In genomic region chr13:30448441-30448840, GRCh38 we compare ENCODE assay signal across 21 cellular contexts. TPM values are rescaled to one million over a fixed set of nuclear protein-coding genes. Genes with fewer than 3 reads are reported as not detected.
DNase-seq lines count a peak whose midpoint lies in the region; ATAC-seq and TF ChIP-seq lines count a peak whose summit lies in the region.
"Had no signal": no experiment of that assay in that cellular context is flagged by ENCODE, and none has a peak within 500 bp of the region (broad histone marks: within the 10 kb centered on the region; RNA-seq: fewer than 3 reads in every experiment).

No MANE protein-coding gene starts in this region.

- no peak overlapping the region for H2AFZ ChIP-seq in Karpas-422 (ENCODE audit: low read length)
- H2AFZ ChIP-seq in neuronal stem cell (ENCODE audit: low read length), result no peak overlapping the region

- H3K4me3 Mint-ChIP-seq in activated B cell treated with CpG ODN at 0.5 μM for 24 hours (no peak overlapping the region), type B pancreatic cell (no peak overlapping the region)
- H3K4me3 Mint-ChIP-seq: CD8-positive, alpha-beta T cell; HFFc6 had no signal

- no peaks in the 10 kb centered on the region for H3K9me3 Mint-ChIP-seq in activated B cell treated with CpG ODN at 0.5 μM for 24 hours
- H3K9me3 Mint-ChIP-seq in type B pancreatic cell, result no peaks in the 10 kb centered on the region
- H3K9me3 Mint-ChIP-seq: CD8-positive, alpha-beta T cell; HFFc6 had no signal

- H4K20me1 ChIP-seq in BLaER1 treated with 17β-estradiol and CSF1 and Interleukin-3, amounts not matched to agents 10 nM and 100 nM, result no peaks in the 10 kb centered on the region
- H4K20me1 ChIP-seq in Karpas-422 (ENCODE audit: insufficient read depth, low read depth, low read length), result no peaks in the 10 kb centered on the region

- intact Hi-C loops in activated B cell treated with CpG ODN at 0.5 μM for 24 hours (cut with micrococcal nuclease), result no loop called here

- no peaks in the 10 kb centered on the region for H3K27me3 ChIP-seq in BLaER1 treated with 17β-estradiol and CSF1 and Interleukin-3, amounts not matched to agents 10 nM and 100 nM
- no peaks in the 10 kb centered on the region for H3K27me3 ChIP-seq in Karpas-422 (ENCODE audit: low read length)
- H3K27me3 ChIP-seq in neuronal stem cell (ENCODE audit: control insufficient read depth in 3 of 3, insufficient read depth in 3 of 3, low read depth in 1 of 3, low read length in 3 of 3), result no peaks in the 10 kb centered on the region

- DNase-seq in Karpas-422 (peak; percentile 47), activated B cell treated with CpG ODN at 0.5 μM for 24 hours (no peak), neuronal stem cell (ENCODE audit: low spot score) (no peak), activated T-cell treated with anti-CD3 and anti-CD28 coated beads for 4 hours (no peak), GM13976 (ENCODE audit: low spot score) (no peak), type B pancreatic cell (ENCODE audit: extremely low spot score, unreplicated experiment) (no peak)
- DNase-seq: ACHN; CD8-positive, alpha-beta T cell; COR-L47; DMS 273 treated with DMSO at 0.1 percent for 48 hours; DMS53; DND-41; GOT3; H7; HFFc6 had no signal

- peaks cover 32% of the 10 kb centered on the region for H3K79me2 ChIP-seq in Karpas-422 (ENCODE audit: low read length)

- peaks cover 30 to 59% (median 55%) of the 10 kb centered on the region in 10 experiments for H3K4me1 ChIP-seq in BLaER1 treated with 17β-estradiol and CSF1 and Interleukin-3, amounts not matched to agents 10 nM and 100 nM
- H3K4me1 ChIP-seq in Karpas-422 (ENCODE audit: low read length), result peaks cover 64% of the 10 kb centered on the region
- H3K4me1 ChIP-seq in neuronal stem cell (ENCODE audit: control insufficient read depth in 2 of 2, insufficient read depth in 1 of 2, low read depth in 1 of 2, low read length in 2 of 2), result peaks cover 3 to 7% of the 10 kb centered on the region in 2 donors

- WGBS in neuronal stem cell (ENCODE audit: extremely low coverage in 2 of 2, insufficient read length in 2 of 2, insufficient replicate concordance in 1 of 2), 2 donors, result no CpG with 5 or more reads among the region's 4 CpGs

- H3K9me2 ChIP-seq in Karpas-422 (replicated peaks; ENCODE audit: insufficient read depth, low read length), result no peaks in the 10 kb centered on the region

- no peaks in the 10 kb centered on the region for H3K27me3 Mint-ChIP-seq in activated B cell treated with CpG ODN at 0.5 μM for 24 hours
- peaks cover 10% of the 10 kb centered on the region for H3K27me3 Mint-ChIP-seq in type B pancreatic cell

- H3K27ac Mint-ChIP-seq in activated B cell treated with CpG ODN at 0.5 μM for 24 hours (peak overlapping the region; percentile 68), type B pancreatic cell (no peak overlapping the region)
- H3K27ac Mint-ChIP-seq: CD8-positive, alpha-beta T cell; HFFc6 had no signal

- no peak for ATAC-seq in activated B cell treated with CpG ODN at 0.5 μM for 24 hours (ENCODE audit: low read depth)
- ATAC-seq in GM19351 (IDR thresholded peaks at IDR 0.05; ENCODE audit: unreplicated experiment), result no peak
- ATAC-seq: CD8-positive, alpha-beta T cell; HCT116 had no signal

- H2BK12ac ChIP-seq in neuronal stem cell (ENCODE audit: low read length), result no peak overlapping the region

- POLR2A ChIA-PET in activated B cell treated with CpG ODN at 0.5 μM for 24 hours (lab: Charles Lee), result interaction anchor here (0.5 to 1.6 kb wide), 10 partner anchors 9 to 77 kb away, joined by 3 to 7 read pairs (median 4); partner anchors contain the start of gene UBE2L5

- H4K91ac ChIP-seq in neuronal stem cell (ENCODE audit: low read depth, low read length, poor library complexity), result no peak overlapping the region

- peak overlapping the region in 8 of 11 experiments; percentile 83 to 95 (median 92); a peak in 15 of 22 replicates for H3K4me2 ChIP-seq in BLaER1 treated with 17β-estradiol and CSF1 and Interleukin-3, amounts not matched to agents 10 nM and 100 nM
- H3K4me2 ChIP-seq in Karpas-422 (ENCODE audit: low read depth, low read length, poor library complexity, severe bottlenecking) (peak overlapping the region; percentile 29), neuronal stem cell (ENCODE audit: insufficient read depth, low read length, poor library complexity, severe bottlenecking) (no peak overlapping the region)
- H3K4me2 ChIP-seq: KMS-11 had no signal

- H2BK120ac ChIP-seq in neuronal stem cell (ENCODE audit: low read depth, low read length), result no peak overlapping the region

- no peak overlapping the region for H4K8ac ChIP-seq in neuronal stem cell (ENCODE audit: low read depth, low read length)

- no peak overlapping the region for H3K4me3 ChIP-seq in BLaER1 treated with 17β-estradiol and CSF1 and Interleukin-3, amounts not matched to agents 10 nM and 100 nM
- H3K4me3 ChIP-seq in Karpas-422 (ENCODE audit: low read length), result no peak overlapping the region
- no peak overlapping the region for H3K4me3 ChIP-seq in neuronal stem cell (ENCODE audit: low read length in 2 of 2)

- 0 out of 22 replicates have a peak, but pooled peaks cover 0 to 3% (median 0%) of the 10 kb centered on the region in 11 experiments for H3K9me3 ChIP-seq in BLaER1 treated with 17β-estradiol and CSF1 and Interleukin-3, amounts not matched to agents 10 nM and 100 nM (replicated peaks in 1 of 11)
- no peaks in the 10 kb centered on the region for H3K9me3 ChIP-seq in Karpas-422 (ENCODE audit: low read length)
- no peaks in the 10 kb centered on the region for H3K9me3 ChIP-seq in neuronal stem cell (replicated peaks in 1 of 2; ENCODE audit: control insufficient read depth in 2 of 2, insufficient read depth in 1 of 2, low read depth in 1 of 2, low read length in 2 of 2)

- in situ Hi-C loops in GM13976 (cut with MboI; ENCODE audit: low sequenced_read_pairs, unreplicated experiment), result no loop called here

- no peak overlapping the region for H2BK5ac ChIP-seq in neuronal stem cell (ENCODE audit: low read length)

- CTCF ChIA-PET in activated B cell treated with CpG ODN at 0.5 μM for 24 hours (lab: Charles Lee), result interaction anchor here (0.8 to 1.0 kb wide), 3 partner anchors 8 to 42 kb away, joined by 3 read pairs; no protein-coding TSS in a partner anchor

- H3K9ac ChIP-seq in BLaER1 treated with 17β-estradiol and CSF1 and Interleukin-3, amounts not matched to agents 10 nM and 100 nM, result no peak overlapping the region
- H3K9ac ChIP-seq in Karpas-422 (ENCODE audit: low read length), result no peak overlapping the region
- no peak overlapping the region for H3K9ac ChIP-seq in neuronal stem cell (ENCODE audit: low read depth, low read length, poor library complexity)
- H3K9ac ChIP-seq: KMS-11 had no signal

- H2BK15ac ChIP-seq in neuronal stem cell (ENCODE audit: low read length), result no peak overlapping the region

- peaks cover 2% of the 10 kb centered on the region for H3K36me3 Mint-ChIP-seq in activated B cell treated with CpG ODN at 0.5 μM for 24 hours (ENCODE audit: low read depth)
- no peaks in the 10 kb centered on the region for H3K36me3 Mint-ChIP-seq in type B pancreatic cell
- H3K36me3 Mint-ChIP-seq: CD8-positive, alpha-beta T cell had no signal

- TF ChIP-seq CTCF in activated B cell treated with CpG ODN at 0.5 μM for 24 hours (IDR thresholded peaks at IDR 0.05) (no peak), GM13976 (IDR thresholded peaks at IDR 0.05; ENCODE audit: borderline replicate concordance, control extremely low read depth, extremely low read depth, insufficient read depth, missing control alignments) (no peak), type B pancreatic cell (conservative IDR thresholded peaks at IDR 0.05) (no peak)

- peak overlapping the region; percentile 55 for H3K23ac ChIP-seq in neuronal stem cell (ENCODE audit: low read depth, low read length, poor library complexity)

- H3K14ac ChIP-seq in neuronal stem cell (ENCODE audit: low read length), result no peak overlapping the region

- H3K4me1 Mint-ChIP-seq in activated B cell treated with CpG ODN at 0.5 μM for 24 hours (peaks cover 49% of the 10 kb centered on the region), type B pancreatic cell (ENCODE audit: unreplicated experiment) (peaks cover 10% of the 10 kb centered on the region)

- H3K36me3 ChIP-seq in BLaER1 treated with 17β-estradiol and CSF1 and Interleukin-3, amounts not matched to agents 10 nM and 100 nM, result peaks cover 0 to 18% (median 10%) of the 10 kb centered on the region in 11 experiments; a peak in 10 of 22 replicates
- H3K36me3 ChIP-seq in Karpas-422 (ENCODE audit: insufficient read depth, low read length), result peaks cover 24% of the 10 kb centered on the region
- no peaks in the 10 kb centered on the region for H3K36me3 ChIP-seq in neuronal stem cell (replicated peaks in 1 of 2; ENCODE audit: control insufficient read depth in 2 of 2, insufficient read depth in 2 of 2, low read length in 2 of 2)

- H3K79me1 ChIP-seq in neuronal stem cell (ENCODE audit: low read depth, low read length), result no peaks in the 10 kb centered on the region

- no peak overlapping the region for H3K27ac ChIP-seq in BLaER1 treated with 17β-estradiol and CSF1 and Interleukin-3, amounts not matched to agents 10 nM and 100 nM
- H3K27ac ChIP-seq in Karpas-422 (ENCODE audit: low read length) (peak overlapping the region; percentile 98), neuronal stem cell (replicated peaks; ENCODE audit: low read length) (no peak overlapping the region)
- H3K27ac ChIP-seq: HL-60, KMS-11 had no signal

- no peak overlapping the region for H3K4ac ChIP-seq in neuronal stem cell (ENCODE audit: low read length)

- H2AK5ac ChIP-seq in neuronal stem cell (ENCODE audit: low read depth, low read length), result no peak overlapping the region

- no peak overlapping the region for H3K18ac ChIP-seq in neuronal stem cell (ENCODE audit: low read length)

RNA-seq across cellular contexts. Expression of gene HMGB1, which starts 17.3 kb away (rescaled TPM):
- 660 and 748 TPM in 2 replicates for total RNA-seq in Karpas-422 (2014; rRNA removed; shearing (Covaris generic); ENCODE audit: low replicate concordance)
- total RNA-seq in activated B cell treated with CpG ODN at 0.5 μM for 24 hours (338 and 354 TPM in 2 replicates), type B pancreatic cell (ENCODE audit: low replicate concordance) (312 and 576 TPM in 2 replicates)
- 792 TPM for polyA plus RNA-seq in neuronal stem cell (2013, experiment 1 of 2)
- polyA plus RNA-seq in neuronal stem cell (2013, experiment 2 of 2), result 805 TPM

RNA-seq across cellular contexts. Expression of gene UBE2L5, which starts 26.1 kb away (rescaled TPM):
- not detected in 2 replicates for total RNA-seq in Karpas-422 (2014; rRNA removed; shearing (Covaris generic); ENCODE audit: low replicate concordance)
- 0.24 and 0.42 TPM in 2 replicates for total RNA-seq in activated B cell treated with CpG ODN at 0.5 μM for 24 hours
- polyA plus RNA-seq in neuronal stem cell (2013, experiment 1 of 2), result not detected
- polyA plus RNA-seq in neuronal stem cell (2013, experiment 2 of 2), result 0.24 TPM
- total RNA-seq in type B pancreatic cell (ENCODE audit: low replicate concordance), result not detected in 2 replicates
- total RNA-seq: CD8-positive, alpha-beta T cell; H7 had no signal
- polyA plus RNA-seq: BJ had no signal
